17 cellular contexts compared by ENCODE assay signal in genomic region chr5:163807781-163808180, GRCh38.
DNase-seq lines count a peak whose midpoint lies in the region; ATAC-seq and TF ChIP-seq lines count a peak whose summit lies in the region.
"Had no signal": no experiment of that assay in that cellular context is flagged by ENCODE, and none has a peak within 500 bp of the region (broad histone marks: within the 10 kb centered on the region; RNA-seq: fewer than 3 reads in every experiment).

No MANE protein-coding gene starts in this region.

- H3K9me3 ChIP-seq in AG04450 (ENCODE audit: control insufficient read depth, insufficient read depth, low read length), result no peaks in the 10 kb centered on the region
- H3K9me3 ChIP-seq: BE2C had no signal

- DNase-seq in AG04450 (ENCODE audit: low read depth, low spot score) (peak; percentile 16), H4 (ENCODE audit: low spot score) (peak; percentile 6), astrocyte of the cerebellum (ENCODE audit: low read depth) (peak; percentile 4), fibroblast of the aortic adventitia (ENCODE audit: low read depth) (peak; percentile 87), NCI-H1105 (lab: John Stamatoyannopoulos, UW) (no peak)
- DNase-seq: ACHN; BE2C; CD4-positive, alpha-beta memory T cell; DMS79; GDM1; HCEC 1CT; HFFc6 had no signal

- no peaks in the 10 kb centered on the region for H3K27me3 ChIP-seq in AG04450 (ENCODE audit: control insufficient read depth, insufficient read depth, low read length)
- H3K27me3 ChIP-seq: BE2C had no signal

- CTCF ChIA-PET in AG04450 (lab: Charles Lee), result interaction anchor here (1.0 kb wide), 1 partner anchor 205 kb away, joined by 3 read pairs; no protein-coding TSS in a partner anchor

- ATAC-seq in GM18861 (IDR thresholded peaks at IDR 0.05; ENCODE audit: unreplicated experiment), result no peak
- no peak for ATAC-seq in HG03442 (IDR thresholded peaks at IDR 0.05; ENCODE audit: unreplicated experiment)
- ATAC-seq in GM18517 (IDR thresholded peaks at IDR 0.05; ENCODE audit: unreplicated experiment), result no peak

- POLR2A ChIA-PET in AG04450 (lab: Yijun Ruan, JAX), result no interaction called here

- in situ Hi-C loops in astrocyte of the cerebellum (cut with HindIII; ENCODE audit: low sequenced_read_pairs), result no loop called here

- no peak overlapping the region for H3K4me3 ChIP-seq in AG04450 (ENCODE audit: low read depth, low read length)
- H3K4me3 ChIP-seq in astrocyte of the cerebellum (ENCODE audit: low read depth, low read length), result no peak overlapping the region
- no peak overlapping the region for H3K4me3 ChIP-seq in fibroblast of the aortic adventitia (ENCODE audit: low read depth, low read length)

- H3K27ac ChIP-seq in AG04450 (ENCODE audit: low read depth, low read length), result no peak overlapping the region
- H3K27ac ChIP-seq: C4-2B, HL-60 had no signal

- no peak for TF ChIP-seq CTCF in AG04450 (IDR thresholded peaks at IDR 0.05; ENCODE audit: low read depth, low read length)
- no peak for TF ChIP-seq CTCF in astrocyte of the cerebellum (IDR thresholded peaks at IDR 0.05; ENCODE audit: low read depth, low read length, missing control alignments)
- TF ChIP-seq CTCF in fibroblast of the aortic adventitia (IDR thresholded peaks at IDR 0.05; ENCODE audit: insufficient read depth, low read length), result no peak
